In genomic region chr18:3460823-3461398, GRCh38 we compare ENCODE assay signal across 1 cellular context.
TF ChIP-seq lines count a peak whose summit lies in the region.

No MANE protein-coding gene starts in this region.

TF ChIP-seq in K562, 482 proteins besides CTCF, POLR2A, EP300 and RAD21 (continued from another document):
- TF ChIP-seq CBX1 (IDR thresholded peaks at IDR 0.05; ENCODE audit: low read depth), result peak; percentile 59
- TF ChIP-seq DMBX1 (CRISPR knock-in tag; IDR thresholded peaks at IDR 0.05; ENCODE audit: borderline replicate concordance), result no peak
- TF ChIP-seq SMAD4 (CRISPR knock-in tag; conservative IDR thresholded peaks at IDR 0.05), result no peak
